Comparison of ENCODE assay signal across 8 cellular contexts in the genomic region with DNA sequence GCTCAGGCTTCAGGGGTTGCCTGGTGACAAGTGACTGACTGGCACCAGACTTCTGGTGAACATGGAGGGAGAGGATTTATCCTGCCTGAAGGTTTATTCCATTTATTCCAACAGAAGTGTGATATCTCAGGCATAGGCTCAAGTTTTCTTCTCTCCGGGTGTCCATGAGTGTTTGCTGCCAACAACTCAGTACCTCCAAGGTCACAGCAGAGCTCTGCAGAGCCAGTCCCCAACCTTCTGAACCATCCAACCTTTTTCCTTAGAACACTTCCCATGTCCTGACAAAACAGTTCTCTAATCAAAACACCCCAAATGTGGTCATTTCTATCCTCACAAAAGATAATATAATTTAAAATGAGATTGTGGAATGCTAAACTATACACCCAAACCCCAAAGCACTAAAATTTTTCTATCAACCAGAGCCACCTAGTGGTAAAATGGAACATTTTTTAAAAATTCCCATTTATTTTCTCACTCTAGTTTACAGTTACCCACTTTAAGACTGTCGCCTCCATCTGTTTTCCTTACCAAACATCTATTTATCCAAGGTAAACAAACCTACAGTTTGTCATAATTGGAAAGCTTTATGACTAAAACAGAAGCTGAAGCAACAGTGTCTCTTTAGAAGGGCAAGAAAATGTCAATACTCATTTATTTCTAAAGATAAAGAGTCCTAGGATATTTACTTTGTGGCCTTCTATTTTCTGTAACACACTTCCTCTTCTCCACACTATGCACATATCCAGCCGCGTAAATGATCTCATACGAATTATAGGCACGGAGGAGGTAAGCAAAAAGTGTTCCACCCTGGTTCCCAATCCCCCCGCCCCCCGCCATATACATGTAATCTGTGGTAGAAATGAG. TPM values are rescaled to one million over a fixed set of nuclear protein-coding genes. Genes with fewer than 3 reads are reported as not detected.
DNase-seq lines count a peak whose midpoint lies in the region; ATAC-seq lines count a peak whose summit lies in the region.

No MANE protein-coding gene starts in this region.

- H3K9me3 Mint-ChIP-seq in stimulated activated naive CD8-positive, alpha-beta T cell treated with anti-CD3 and anti-CD28 coated beads, Interleukin-15, amount 100 ng/mL, for 72 hours: no peaks in the 10 kb centered on the region
- H3K9me3 Mint-ChIP-seq in naive B cell: no peaks in the 10 kb centered on the region

- peaks cover 40% of the 10 kb centered on the region for H3K4me1 Mint-ChIP-seq in stimulated activated naive CD8-positive, alpha-beta T cell treated with anti-CD3 and anti-CD28 coated beads, Interleukin-15, amount 100 ng/mL, for 72 hours
- peaks cover 38 to 66% (median 58%) of the 10 kb centered on the region in 3 donors for H3K4me1 Mint-ChIP-seq in naive B cell

- H3K4me3 Mint-ChIP-seq in stimulated activated naive CD8-positive, alpha-beta T cell treated with anti-CD3 and anti-CD28 coated beads, Interleukin-15, amount 100 ng/mL, for 72 hours: no peak overlapping the region
- peak overlapping the region in 1 of 8 donors; percentile 9 for H3K4me3 Mint-ChIP-seq in naive B cell

- H3K36me3 Mint-ChIP-seq in naive B cell: peaks cover 16 to 30% of the 10 kb centered on the region in 2 donors

- H3K27ac Mint-ChIP-seq in stimulated activated naive CD8-positive, alpha-beta T cell treated with anti-CD3 and anti-CD28 coated beads, Interleukin-15, amount 100 ng/mL, for 72 hours: peak overlapping the region in 1 of 2 donors; percentile 19
- H3K27ac Mint-ChIP-seq in naive B cell: peak overlapping the region in 5 of 6 donors; percentile 30 to 81 (median 58)

- ATAC-seq in stimulated activated naive CD8-positive, alpha-beta T cell treated with anti-CD3 and anti-CD28 coated beads, Interleukin-15, amount 100 ng/mL, for 72 hours: peak; percentile 16
- no peak for ATAC-seq in stimulated activated naive CD8-positive, alpha-beta T cell treated with anti-CD3 and anti-CD28 coated beads, Interleukin-15, Interleukin-2, amounts not matched to agents 100 U/mL and 50 U/mL, for 24 hours
- ATAC-seq in naive B cell (ENCODE audit: low read depth in 2 of 2): no peak
- ATAC-seq in HG03342 (IDR thresholded peaks at IDR 0.05; ENCODE audit: unreplicated experiment): no peak

- DNase-seq in stimulated activated naive CD8-positive, alpha-beta T cell treated with anti-CD3 and anti-CD28 coated beads, Interleukin-15, amount 100 ng/mL, for 72 hours: no peak
- DNase-seq in stimulated activated naive CD8-positive, alpha-beta T cell treated with anti-CD3 and anti-CD28 coated beads, Interleukin-15, Interleukin-2, amounts not matched to agents 100 U/mL and 50 U/mL, for 24 hours: no peak
- peak; percentile 65 for DNase-seq in NCI-H69 (lab: John Stamatoyannopoulos, UW)
- peak; percentile 4 to 17 for DNase-seq in dermis microvascular lymphatic vessel endothelial cell (ENCODE audit: low read depth in 2 of 2)
- DNase-seq in naive B cell: no peak
- DNase-seq in Ammon's horn (ENCODE audit: low spot score): no peak
- no peak for DNase-seq in islet precursor cell

- H3K27me3 Mint-ChIP-seq in stimulated activated naive CD8-positive, alpha-beta T cell treated with anti-CD3 and anti-CD28 coated beads, Interleukin-15, amount 100 ng/mL, for 72 hours: no peaks in the 10 kb centered on the region
- H3K27me3 Mint-ChIP-seq in naive B cell: no peaks in the 10 kb centered on the region

RNA-seq across cellular contexts. Expression of a gene that starts 39.5 kb away (rescaled TPM):
- 0.63 and 1.8 TPM in 2 replicates for total RNA-seq in dermis microvascular lymphatic vessel endothelial cell
- 100 to 1,000 TPM; 125 to 213 (median 155) TPM for polyA plus RNA-seq in naive B cell (ENCODE audit: low read depth in 6 of 6)

Comparison
In these comparisons a context has a peak if more than half of its experiments do, and no peak if none do; other contexts are left out.
1. DNase-seq: peak in NCI-H69 (single experiment) and dermis microvascular lymphatic vessel endothelial cell (2 of 2); none in stimulated activated naive CD8-positive, alpha-beta T cell treated with anti-CD3 and anti-CD28 coated beads, Interleukin-15, amount 100 ng/mL, for 72 hours (0 of 2), stimulated activated naive CD8-positive, alpha-beta T cell treated with anti-CD3 and anti-CD28 coated beads, Interleukin-15, Interleukin-2, amounts not matched to agents 100 U/mL and 50 U/mL, for 24 hours (single experiment), naive B cell (single experiment), Ammon's horn (single experiment) and islet precursor cell (single experiment).